8 cellular contexts compared by ENCODE assay signal in genomic region chr17:2090804-2091534, GRCh38.
DNase-seq lines count a peak whose midpoint lies in the region; ATAC-seq, FAIRE-seq and TF ChIP-seq lines count a peak whose summit lies in the region.

No MANE protein-coding gene starts in this region.

- peak overlapping the region; percentile 32 for H3K27ac ChIP-seq in rectal smooth muscle tissue (ENCODE audit: low read depth, low read length)

- H3K4me1 ChIP-seq in rectal smooth muscle tissue (ENCODE audit: control insufficient read depth, insufficient read depth, low read length), result peaks cover 35% of the 10 kb centered on the region

- H3K4me3 ChIP-seq in foreskin fibroblast (ENCODE audit: low read depth in 1 of 2, low read length in 2 of 2) (no peak overlapping the region), rectal smooth muscle tissue (ENCODE audit: low read length) (no peak overlapping the region)

- no peaks in the 10 kb centered on the region for H3K27me3 ChIP-seq in rectal smooth muscle tissue (ENCODE audit: control insufficient read depth, insufficient read depth, low read length)

- no peak for TF ChIP-seq POLR2A in H54 (IDR thresholded peaks at IDR 0.05; ENCODE audit: low read depth, low read length)

- H3K9ac ChIP-seq in rectal smooth muscle tissue (ENCODE audit: low read length), result no peak overlapping the region

- FAIRE-seq in H54 (lab: Jason Lieb, UNC), result no peak

- DNase-seq in H54 (ENCODE audit: insufficient read length, low spot score), result peak; percentile 84
- peak; percentile 26 for DNase-seq in T1000 (lab: John Stamatoyannopoulos, UW)
- DNase-seq in foreskin fibroblast, result peak; percentile 94 to 96
- DNase-seq in midbrain (lab: John Stamatoyannopoulos, UW), result no peak
- no peak for DNase-seq in RPMI8226
- DNase-seq in GM20000 (ENCODE audit: low spot score), result no peak

- TF ChIP-seq CTCF in foreskin fibroblast (IDR thresholded peaks at IDR 0.05; ENCODE audit: low read depth, low read length), result peak; percentile 49
- no peak for TF ChIP-seq CTCF in GM20000 (IDR thresholded peaks at IDR 0.05; ENCODE audit: extremely low read depth, missing control alignments)

- no peaks in the 10 kb centered on the region for H3K36me3 ChIP-seq in rectal smooth muscle tissue (ENCODE audit: control insufficient read depth, insufficient read depth, low read length)

- no peak for ATAC-seq in HG03196 (IDR thresholded peaks at IDR 0.05; ENCODE audit: unreplicated experiment)

Comparison
In these comparisons a context has a peak if more than half of its experiments do, and no peak if none do; other contexts are left out.
1. DNase-seq: peak in H54 (single experiment), T1000 (single experiment) and foreskin fibroblast (2 of 2); none in midbrain (single experiment), RPMI8226 (single experiment) and GM20000 (single experiment).